In genomic region chr22:29302681-29303465, GRCh38 we compare ENCODE assay signal across 1 cellular context.
TF ChIP-seq lines count a peak whose summit lies in the region.

No MANE protein-coding gene starts in this region.

TF ChIP-seq in HepG2, 621 proteins besides CTCF, POLR2A, EP300 and RAD21:
- TF ChIP-seq STAG1 (CRISPR knock-in tag; IDR thresholded peaks at IDR 0.05) (0 out of 2 replicates have a peak, but pooled peaks have one; percentile 9), RARA (CRISPR knock-in tag; IDR thresholded peaks at IDR 0.05) (no peak), ZNF251 (CRISPR knock-in tag; IDR thresholded peaks at IDR 0.05) (no peak), TRIM24 (CRISPR knock-in tag; IDR thresholded peaks at IDR 0.05) (no peak), MLX (CRISPR knock-in tag; IDR thresholded peaks at IDR 0.05) (no peak), ZNF687 (CRISPR knock-in tag; IDR thresholded peaks at IDR 0.05) (peak; percentile 31; the same call in 1 of the 2 replicates), YEATS2 (CRISPR knock-in tag; IDR thresholded peaks at IDR 0.05; ENCODE audit: borderline replicate concordance) (no peak), HNF4A (CRISPR knock-in tag; IDR thresholded peaks at IDR 0.05) (no peak), ARNT2 (CRISPR knock-in tag; IDR thresholded peaks at IDR 0.05; ENCODE audit: low read depth) (no peak), TGIF2 (CRISPR knock-in tag; IDR thresholded peaks at IDR 0.05) (no peak), ZNF720 (CRISPR knock-in tag; IDR thresholded peaks at IDR 0.05) (no peak), PHF8 (CRISPR knock-in tag; IDR thresholded peaks at IDR 0.05) (no peak), BCL6 (CRISPR knock-in tag; IDR thresholded peaks at IDR 0.05) (no peak), ZNF670 (CRISPR knock-in tag; IDR thresholded peaks at IDR 0.05; ENCODE audit: borderline replicate concordance) (no peak), ZXDC (CRISPR knock-in tag; IDR thresholded peaks at IDR 0.05) (no peak), HDAC2 (CRISPR knock-in tag; IDR thresholded peaks at IDR 0.05) (no peak), NPAS2 (CRISPR knock-in tag; IDR thresholded peaks at IDR 0.05; ENCODE audit: borderline replicate concordance) (no peak), MTF1 (CRISPR knock-in tag; IDR thresholded peaks at IDR 0.05) (no peak), ZNF598 (CRISPR knock-in tag; IDR thresholded peaks at IDR 0.05; ENCODE audit: borderline replicate concordance) (peak; percentile 42; the same call in 1 of the 2 replicates), ZNF558 (CRISPR knock-in tag; IDR thresholded peaks at IDR 0.05; ENCODE audit: borderline replicate concordance) (no peak), ZC3H13 (CRISPR knock-in tag; IDR thresholded peaks at IDR 0.05) (no peak), JDP2 (CRISPR knock-in tag; IDR thresholded peaks at IDR 0.05; ENCODE audit: borderline replicate concordance) (no peak), ZNF34 (CRISPR knock-in tag; IDR thresholded peaks at IDR 0.05; ENCODE audit: borderline replicate concordance) (no peak), ZNF350 (CRISPR knock-in tag; IDR thresholded peaks at IDR 0.05; ENCODE audit: borderline replicate concordance, low read depth) (no peak), ZNF101 (CRISPR knock-in tag; IDR thresholded peaks at IDR 0.05; ENCODE audit: borderline replicate concordance, low read depth) (no peak)
- TF ChIP-seq, protein P1, sequence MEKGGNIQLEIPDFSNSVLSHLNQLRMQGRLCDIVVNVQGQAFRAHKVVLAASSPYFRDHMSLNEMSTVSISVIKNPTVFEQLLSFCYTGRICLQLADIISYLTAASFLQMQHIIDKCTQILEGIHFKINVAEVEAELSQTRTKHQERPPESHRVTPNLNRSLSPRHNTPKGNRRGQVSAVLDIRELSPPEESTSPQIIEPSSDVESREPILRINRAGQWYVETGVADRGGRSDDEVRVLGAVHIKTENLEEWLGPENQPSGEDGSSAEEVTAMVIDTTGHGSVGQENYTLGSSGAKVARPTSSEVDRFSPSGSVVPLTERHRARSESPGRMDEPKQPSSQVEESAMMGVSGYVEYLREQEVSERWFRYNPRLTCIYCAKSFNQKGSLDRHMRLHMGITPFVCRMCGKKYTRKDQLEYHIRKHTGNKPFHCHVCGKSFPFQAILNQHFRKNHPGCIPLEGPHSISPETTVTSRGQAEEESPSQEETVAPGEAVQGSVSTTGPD (CRISPR knock-in tag; IDR thresholded peaks at IDR 0.05): no peak
- TF ChIP-seq, protein P2, sequence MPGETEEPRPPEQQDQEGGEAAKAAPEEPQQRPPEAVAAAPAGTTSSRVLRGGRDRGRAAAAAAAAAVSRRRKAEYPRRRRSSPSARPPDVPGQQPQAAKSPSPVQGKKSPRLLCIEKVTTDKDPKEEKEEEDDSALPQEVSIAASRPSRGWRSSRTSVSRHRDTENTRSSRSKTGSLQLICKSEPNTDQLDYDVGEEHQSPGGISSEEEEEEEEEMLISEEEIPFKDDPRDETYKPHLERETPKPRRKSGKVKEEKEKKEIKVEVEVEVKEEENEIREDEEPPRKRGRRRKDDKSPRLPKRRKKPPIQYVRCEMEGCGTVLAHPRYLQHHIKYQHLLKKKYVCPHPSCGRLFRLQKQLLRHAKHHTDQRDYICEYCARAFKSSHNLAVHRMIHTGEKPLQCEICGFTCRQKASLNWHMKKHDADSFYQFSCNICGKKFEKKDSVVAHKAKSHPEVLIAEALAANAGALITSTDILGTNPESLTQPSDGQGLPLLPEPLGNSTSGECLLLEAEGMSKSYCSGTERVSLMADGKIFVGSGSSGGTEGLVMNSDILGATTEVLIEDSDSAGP (CRISPR knock-in tag; IDR thresholded peaks at IDR 0.05; ENCODE audit: borderline replicate concordance): peak; percentile 44; the same call in 1 of the 2 replicates
- TF ChIP-seq, protein P3, sequence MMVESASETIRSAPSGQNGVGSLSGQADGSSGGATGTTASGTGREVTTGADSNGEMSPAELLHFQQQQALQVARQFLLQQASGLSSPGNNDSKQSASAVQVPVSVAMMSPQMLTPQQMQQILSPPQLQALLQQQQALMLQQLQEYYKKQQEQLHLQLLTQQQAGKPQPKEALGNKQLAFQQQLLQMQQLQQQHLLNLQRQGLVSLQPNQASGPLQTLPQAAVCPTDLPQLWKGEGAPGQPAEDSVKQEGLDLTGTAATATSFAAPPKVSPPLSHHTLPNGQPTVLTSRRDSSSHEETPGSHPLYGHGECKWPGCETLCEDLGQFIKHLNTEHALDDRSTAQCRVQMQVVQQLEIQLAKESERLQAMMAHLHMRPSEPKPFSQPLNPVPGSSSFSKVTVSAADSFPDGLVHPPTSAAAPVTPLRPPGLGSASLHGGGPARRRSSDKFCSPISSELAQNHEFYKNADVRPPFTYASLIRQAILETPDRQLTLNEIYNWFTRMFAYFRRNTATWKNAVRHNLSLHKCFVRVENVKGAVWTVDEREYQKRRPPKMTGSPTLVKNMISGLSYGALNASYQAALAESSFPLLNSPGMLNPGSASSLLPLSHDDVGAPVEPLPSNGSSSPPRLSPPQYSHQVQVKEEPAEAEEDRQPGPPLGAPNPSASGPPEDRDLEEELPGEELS (CRISPR knock-in tag; IDR thresholded peaks at IDR 0.05): no peak
